In the genomic region with DNA sequence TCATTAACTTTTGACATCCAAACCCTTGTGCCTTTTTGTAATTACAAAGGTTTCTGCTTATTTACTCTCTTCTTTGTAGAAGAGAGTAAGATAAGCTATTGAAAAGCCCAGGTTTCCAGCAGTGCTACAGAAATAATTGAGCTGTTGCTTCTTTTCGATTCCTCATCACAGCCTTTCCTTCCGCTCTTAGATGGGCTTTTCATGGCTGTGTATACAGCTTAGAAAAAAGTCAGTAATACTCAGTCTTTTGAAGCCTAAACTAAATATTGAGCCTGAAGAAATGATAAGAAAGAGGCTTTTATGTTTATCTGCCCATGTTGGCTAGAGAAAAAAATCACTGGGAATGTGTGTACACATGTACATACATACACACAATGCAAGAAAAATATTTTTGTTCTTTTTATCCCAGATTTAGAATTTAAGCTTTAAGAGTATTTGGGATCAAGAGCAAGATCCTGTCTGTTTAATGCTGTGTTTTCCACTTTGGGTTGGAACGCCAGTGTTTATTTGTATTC, we compare ENCODE assay signal across 1 cellular context.
TF ChIP-seq lines count a peak whose summit lies in the region.

No MANE protein-coding gene starts in this region.

TF ChIP-seq in HepG2, 621 proteins besides CTCF, POLR2A, EP300 and RAD21 (continued from another document and continues in another):
- TF ChIP-seq, protein P1, sequence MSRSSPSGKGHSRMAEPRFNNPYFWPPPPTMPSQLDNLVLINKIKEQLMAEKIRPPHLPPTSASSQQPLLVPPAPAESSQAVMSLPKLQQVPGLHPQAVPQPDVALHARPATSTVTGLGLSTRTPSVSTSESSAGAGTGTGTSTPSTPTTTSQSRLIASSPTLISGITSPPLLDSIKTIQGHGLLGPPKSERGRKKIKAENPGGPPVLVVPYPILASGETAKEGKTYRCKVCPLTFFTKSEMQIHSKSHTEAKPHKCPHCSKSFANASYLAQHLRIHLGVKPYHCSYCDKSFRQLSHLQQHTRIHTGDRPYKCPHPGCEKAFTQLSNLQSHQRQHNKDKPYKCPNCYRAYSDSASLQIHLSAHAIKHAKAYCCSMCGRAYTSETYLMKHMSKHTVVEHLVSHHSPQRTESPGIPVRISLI (CRISPR knock-in tag; IDR thresholded peaks at IDR 0.05; ENCODE audit: borderline replicate concordance), result peak; percentile 98
- TF ChIP-seq SCMH1 (CRISPR knock-in tag; IDR thresholded peaks at IDR 0.05; ENCODE audit: borderline replicate concordance) (no peak), ZFP1 (CRISPR knock-in tag; IDR thresholded peaks at IDR 0.05) (0 out of 2 replicates have a peak, but pooled peaks have one; percentile 50), TBP (CRISPR knock-in tag; IDR thresholded peaks at IDR 0.05) (no peak), ZNF441 (CRISPR knock-in tag; IDR thresholded peaks at IDR 0.05; ENCODE audit: borderline replicate concordance) (0 out of 2 replicates have a peak, but pooled peaks have one; percentile 35), ZNF777 (CRISPR knock-in tag; IDR thresholded peaks at IDR 0.05) (no peak), GLI4 (CRISPR knock-in tag; IDR thresholded peaks at IDR 0.05; ENCODE audit: borderline replicate concordance) (no peak), TOPORS (CRISPR knock-in tag; IDR thresholded peaks at IDR 0.05) (no peak), POLR2AphosphoS5 (IDR thresholded peaks at IDR 0.05; ENCODE audit: low read depth, low read length) (no peak), ZBTB20 (CRISPR knock-in tag; IDR thresholded peaks at IDR 0.05; ENCODE audit: borderline replicate concordance, low read depth) (peak; percentile 67; the same call in 1 of the 2 replicates), MXD4 (CRISPR knock-in tag; IDR thresholded peaks at IDR 0.05) (no peak), RARA (CRISPR knock-in tag; IDR thresholded peaks at IDR 0.05) (peak; percentile 96), ZNF569 (CRISPR knock-in tag; IDR thresholded peaks at IDR 0.05; ENCODE audit: borderline replicate concordance) (no peak), TP53 (CRISPR knock-in tag; conservative IDR thresholded peaks at IDR 0.05) (no peak), ZSCAN30 (CRISPR knock-in tag; IDR thresholded peaks at IDR 0.05) (no peak), SP2 (CRISPR knock-in tag; IDR thresholded peaks at IDR 0.05) (no peak), U2AF1 (optimal IDR thresholded peaks at IDR 0.05; ENCODE audit: low read depth, low read length) (no peak), ONECUT2 (CRISPR knock-in tag; IDR thresholded peaks at IDR 0.05) (0 out of 2 replicates have a peak, but pooled peaks have one; percentile 19), SMAD3 (CRISPR knock-in tag; IDR thresholded peaks at IDR 0.05) (peak; percentile 79; the same call in 1 of the 2 replicates), ZBTB8A (CRISPR knock-in tag; IDR thresholded peaks at IDR 0.05; ENCODE audit: borderline replicate concordance, low read depth) (no peak), ZNF709 (CRISPR knock-in tag; IDR thresholded peaks at IDR 0.05) (no peak), CHCHD3 (CRISPR knock-in tag; IDR thresholded peaks at IDR 0.05) (no peak), NCOA2 (CRISPR knock-in tag; IDR thresholded peaks at IDR 0.05) (peak; percentile 99), ZNF563 (CRISPR knock-in tag; IDR thresholded peaks at IDR 0.05) (no peak), NR2F1 (CRISPR knock-in tag; IDR thresholded peaks at IDR 0.05) (0 out of 4 replicates have a peak, but pooled peaks of 1 of the 2 experiments have one; percentile 30), DMAP1 (CRISPR knock-in tag; IDR thresholded peaks at IDR 0.05) (no peak), HHEX (CRISPR knock-in tag; IDR thresholded peaks at IDR 0.05) (peak; percentile 84), KLF16 (CRISPR knock-in tag; IDR thresholded peaks at IDR 0.05) (peak in 1 of 2 experiments; percentile 68; a peak in 1 of 4 replicates), NCOA5 (CRISPR knock-in tag; IDR thresholded peaks at IDR 0.05) (no peak), YEATS4 (CRISPR knock-in tag; IDR thresholded peaks at IDR 0.05; ENCODE audit: borderline replicate concordance) (no peak)
- TF ChIP-seq, protein P2, sequence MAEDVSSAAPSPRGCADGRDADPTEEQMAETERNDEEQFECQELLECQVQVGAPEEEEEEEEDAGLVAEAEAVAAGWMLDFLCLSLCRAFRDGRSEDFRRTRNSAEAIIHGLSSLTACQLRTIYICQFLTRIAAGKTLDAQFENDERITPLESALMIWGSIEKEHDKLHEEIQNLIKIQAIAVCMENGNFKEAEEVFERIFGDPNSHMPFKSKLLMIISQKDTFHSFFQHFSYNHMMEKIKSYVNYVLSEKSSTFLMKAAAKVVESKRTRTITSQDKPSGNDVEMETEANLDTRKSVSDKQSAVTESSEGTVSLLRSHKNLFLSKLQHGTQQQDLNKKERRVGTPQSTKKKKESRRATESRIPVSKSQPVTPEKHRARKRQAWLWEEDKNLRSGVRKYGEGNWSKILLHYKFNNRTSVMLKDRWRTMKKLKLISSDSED (CRISPR knock-in tag; IDR thresholded peaks at IDR 0.05), result no peak
- TF ChIP-seq, protein P3, sequence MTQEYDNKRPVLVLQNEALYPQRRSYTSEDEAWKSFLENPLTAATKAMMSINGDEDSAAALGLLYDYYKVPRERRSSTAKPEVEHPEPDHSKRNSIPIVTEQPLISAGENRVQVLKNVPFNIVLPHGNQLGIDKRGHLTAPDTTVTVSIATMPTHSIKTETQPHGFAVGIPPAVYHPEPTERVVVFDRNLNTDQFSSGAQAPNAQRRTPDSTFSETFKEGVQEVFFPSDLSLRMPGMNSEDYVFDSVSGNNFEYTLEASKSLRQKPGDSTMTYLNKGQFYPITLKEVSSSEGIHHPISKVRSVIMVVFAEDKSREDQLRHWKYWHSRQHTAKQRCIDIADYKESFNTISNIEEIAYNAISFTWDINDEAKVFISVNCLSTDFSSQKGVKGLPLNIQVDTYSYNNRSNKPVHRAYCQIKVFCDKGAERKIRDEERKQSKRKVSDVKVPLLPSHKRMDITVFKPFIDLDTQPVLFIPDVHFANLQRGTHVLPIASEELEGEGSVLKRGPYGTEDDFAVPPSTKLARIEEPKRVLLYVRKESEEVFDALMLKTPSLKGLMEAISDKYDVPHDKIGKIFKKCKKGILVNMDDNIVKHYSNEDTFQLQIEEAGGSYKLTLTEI (CRISPR knock-in tag; conservative IDR thresholded peaks at IDR 0.05), result no peak
- TF ChIP-seq, protein P4, sequence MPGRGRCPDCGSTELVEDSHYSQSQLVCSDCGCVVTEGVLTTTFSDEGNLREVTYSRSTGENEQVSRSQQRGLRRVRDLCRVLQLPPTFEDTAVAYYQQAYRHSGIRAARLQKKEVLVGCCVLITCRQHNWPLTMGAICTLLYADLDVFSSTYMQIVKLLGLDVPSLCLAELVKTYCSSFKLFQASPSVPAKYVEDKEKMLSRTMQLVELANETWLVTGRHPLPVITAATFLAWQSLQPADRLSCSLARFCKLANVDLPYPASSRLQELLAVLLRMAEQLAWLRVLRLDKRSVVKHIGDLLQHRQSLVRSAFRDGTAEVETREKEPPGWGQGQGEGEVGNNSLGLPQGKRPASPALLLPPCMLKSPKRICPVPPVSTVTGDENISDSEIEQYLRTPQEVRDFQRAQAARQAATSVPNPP (CRISPR knock-in tag; IDR thresholded peaks at IDR 0.05), result no peak
- TF ChIP-seq, protein P5, sequence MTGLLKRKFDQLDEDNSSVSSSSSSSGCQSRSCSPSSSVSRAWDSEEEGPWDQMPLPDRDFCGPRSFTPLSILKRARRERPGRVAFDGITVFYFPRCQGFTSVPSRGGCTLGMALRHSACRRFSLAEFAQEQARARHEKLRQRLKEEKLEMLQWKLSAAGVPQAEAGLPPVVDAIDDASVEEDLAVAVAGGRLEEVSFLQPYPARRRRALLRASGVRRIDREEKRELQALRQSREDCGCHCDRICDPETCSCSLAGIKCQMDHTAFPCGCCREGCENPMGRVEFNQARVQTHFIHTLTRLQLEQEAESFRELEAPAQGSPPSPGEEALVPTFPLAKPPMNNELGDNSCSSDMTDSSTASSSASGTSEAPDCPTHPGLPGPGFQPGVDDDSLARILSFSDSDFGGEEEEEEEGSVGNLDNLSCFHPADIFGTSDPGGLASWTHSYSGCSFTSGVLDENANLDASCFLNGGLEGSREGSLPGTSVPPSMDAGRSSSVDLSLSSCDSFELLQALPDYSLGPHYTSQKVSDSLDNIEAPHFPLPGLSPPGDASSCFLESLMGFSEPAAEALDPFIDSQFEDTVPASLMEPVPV (CRISPR knock-in tag; IDR thresholded peaks at IDR 0.05), result no peak
- TF ChIP-seq, protein P6, sequence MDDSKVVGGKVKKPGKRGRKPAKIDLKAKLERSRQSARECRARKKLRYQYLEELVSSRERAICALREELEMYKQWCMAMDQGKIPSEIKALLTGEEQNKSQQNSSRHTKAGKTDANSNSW (CRISPR knock-in tag; IDR thresholded peaks at IDR 0.05; ENCODE audit: borderline replicate concordance), result no peak
- TF ChIP-seq, protein P7, sequence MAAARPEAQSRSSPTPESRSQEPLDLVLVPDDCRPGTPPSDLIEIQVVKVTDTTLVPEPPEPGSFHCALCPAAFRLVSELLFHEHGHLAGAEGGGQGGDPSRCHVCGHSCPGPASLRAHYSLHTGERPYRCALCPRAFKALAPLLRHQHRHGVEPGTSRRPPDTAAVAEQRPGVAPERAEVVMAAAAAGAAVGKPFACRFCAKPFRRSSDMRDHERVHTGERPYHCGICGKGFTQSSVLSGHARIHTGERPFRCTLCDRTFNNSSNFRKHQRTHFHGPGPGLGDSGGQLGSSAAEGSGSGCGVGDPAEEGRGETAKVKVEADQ (CRISPR knock-in tag; IDR thresholded peaks at IDR 0.05; ENCODE audit: borderline replicate concordance), result no peak
- TF ChIP-seq, protein P8, sequence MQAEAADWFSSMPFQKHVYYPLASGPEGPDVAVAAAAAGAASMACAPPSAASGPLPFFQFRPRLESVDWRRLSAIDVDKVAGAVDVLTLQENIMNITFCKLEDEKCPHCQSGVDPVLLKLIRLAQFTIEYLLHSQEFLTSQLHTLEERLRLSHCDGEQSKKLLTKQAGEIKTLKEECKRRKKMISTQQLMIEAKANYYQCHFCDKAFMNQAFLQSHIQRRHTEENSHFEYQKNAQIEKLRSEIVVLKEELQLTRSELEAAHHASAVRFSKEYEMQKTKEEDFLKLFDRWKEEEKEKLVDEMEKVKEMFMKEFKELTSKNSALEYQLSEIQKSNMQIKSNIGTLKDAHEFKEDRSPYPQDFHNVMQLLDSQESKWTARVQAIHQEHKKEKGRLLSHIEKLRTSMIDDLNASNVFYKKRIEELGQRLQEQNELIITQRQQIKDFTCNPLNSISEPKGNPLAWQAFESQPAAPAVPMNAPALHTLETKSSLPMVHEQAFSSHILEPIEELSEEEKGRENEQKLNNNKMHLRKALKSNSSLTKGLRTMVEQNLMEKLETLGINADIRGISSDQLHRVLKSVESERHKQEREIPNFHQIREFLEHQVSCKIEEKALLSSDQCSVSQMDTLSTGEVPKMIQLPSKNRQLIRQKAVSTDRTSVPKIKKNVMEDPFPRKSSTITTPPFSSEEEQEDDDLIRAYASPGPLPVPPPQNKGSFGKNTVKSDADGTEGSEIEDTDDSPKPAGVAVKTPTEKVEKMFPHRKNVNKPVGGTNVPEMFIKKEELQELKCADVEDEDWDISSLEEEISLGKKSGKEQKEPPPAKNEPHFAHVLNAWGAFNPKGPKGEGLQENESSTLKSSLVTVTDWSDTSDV (CRISPR knock-in tag; IDR thresholded peaks at IDR 0.05), result no peak
- TF ChIP-seq, protein P9, sequence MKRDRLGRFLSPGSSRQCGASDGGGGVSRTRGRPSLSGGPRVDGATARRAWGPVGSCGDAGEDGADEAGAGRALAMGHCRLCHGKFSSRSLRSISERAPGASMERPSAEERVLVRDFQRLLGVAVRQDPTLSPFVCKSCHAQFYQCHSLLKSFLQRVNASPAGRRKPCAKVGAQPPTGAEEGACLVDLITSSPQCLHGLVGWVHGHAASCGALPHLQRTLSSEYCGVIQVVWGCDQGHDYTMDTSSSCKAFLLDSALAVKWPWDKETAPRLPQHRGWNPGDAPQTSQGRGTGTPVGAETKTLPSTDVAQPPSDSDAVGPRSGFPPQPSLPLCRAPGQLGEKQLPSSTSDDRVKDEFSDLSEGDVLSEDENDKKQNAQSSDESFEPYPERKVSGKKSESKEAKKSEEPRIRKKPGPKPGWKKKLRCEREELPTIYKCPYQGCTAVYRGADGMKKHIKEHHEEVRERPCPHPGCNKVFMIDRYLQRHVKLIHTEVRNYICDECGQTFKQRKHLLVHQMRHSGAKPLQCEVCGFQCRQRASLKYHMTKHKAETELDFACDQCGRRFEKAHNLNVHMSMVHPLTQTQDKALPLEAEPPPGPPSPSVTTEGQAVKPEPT (CRISPR knock-in tag; IDR thresholded peaks at IDR 0.05; ENCODE audit: low read depth), result no peak
- TF ChIP-seq, protein P10, sequence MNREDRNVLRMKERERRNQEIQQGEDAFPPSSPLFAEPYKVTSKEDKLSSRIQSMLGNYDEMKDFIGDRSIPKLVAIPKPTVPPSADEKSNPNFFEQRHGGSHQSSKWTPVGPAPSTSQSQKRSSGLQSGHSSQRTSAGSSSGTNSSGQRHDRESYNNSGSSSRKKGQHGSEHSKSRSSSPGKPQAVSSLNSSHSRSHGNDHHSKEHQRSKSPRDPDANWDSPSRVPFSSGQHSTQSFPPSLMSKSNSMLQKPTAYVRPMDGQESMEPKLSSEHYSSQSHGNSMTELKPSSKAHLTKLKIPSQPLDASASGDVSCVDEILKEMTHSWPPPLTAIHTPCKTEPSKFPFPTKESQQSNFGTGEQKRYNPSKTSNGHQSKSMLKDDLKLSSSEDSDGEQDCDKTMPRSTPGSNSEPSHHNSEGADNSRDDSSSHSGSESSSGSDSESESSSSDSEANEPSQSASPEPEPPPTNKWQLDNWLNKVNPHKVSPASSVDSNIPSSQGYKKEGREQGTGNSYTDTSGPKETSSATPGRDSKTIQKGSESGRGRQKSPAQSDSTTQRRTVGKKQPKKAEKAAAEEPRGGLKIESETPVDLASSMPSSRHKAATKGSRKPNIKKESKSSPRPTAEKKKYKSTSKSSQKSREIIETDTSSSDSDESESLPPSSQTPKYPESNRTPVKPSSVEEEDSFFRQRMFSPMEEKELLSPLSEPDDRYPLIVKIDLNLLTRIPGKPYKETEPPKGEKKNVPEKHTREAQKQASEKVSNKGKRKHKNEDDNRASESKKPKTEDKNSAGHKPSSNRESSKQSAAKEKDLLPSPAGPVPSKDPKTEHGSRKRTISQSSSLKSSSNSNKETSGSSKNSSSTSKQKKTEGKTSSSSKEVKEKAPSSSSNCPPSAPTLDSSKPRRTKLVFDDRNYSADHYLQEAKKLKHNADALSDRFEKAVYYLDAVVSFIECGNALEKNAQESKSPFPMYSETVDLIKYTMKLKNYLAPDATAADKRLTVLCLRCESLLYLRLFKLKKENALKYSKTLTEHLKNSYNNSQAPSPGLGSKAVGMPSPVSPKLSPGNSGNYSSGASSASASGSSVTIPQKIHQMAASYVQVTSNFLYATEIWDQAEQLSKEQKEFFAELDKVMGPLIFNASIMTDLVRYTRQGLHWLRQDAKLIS (CRISPR knock-in tag; IDR thresholded peaks at IDR 0.05), result no peak
- TF ChIP-seq, protein P11, sequence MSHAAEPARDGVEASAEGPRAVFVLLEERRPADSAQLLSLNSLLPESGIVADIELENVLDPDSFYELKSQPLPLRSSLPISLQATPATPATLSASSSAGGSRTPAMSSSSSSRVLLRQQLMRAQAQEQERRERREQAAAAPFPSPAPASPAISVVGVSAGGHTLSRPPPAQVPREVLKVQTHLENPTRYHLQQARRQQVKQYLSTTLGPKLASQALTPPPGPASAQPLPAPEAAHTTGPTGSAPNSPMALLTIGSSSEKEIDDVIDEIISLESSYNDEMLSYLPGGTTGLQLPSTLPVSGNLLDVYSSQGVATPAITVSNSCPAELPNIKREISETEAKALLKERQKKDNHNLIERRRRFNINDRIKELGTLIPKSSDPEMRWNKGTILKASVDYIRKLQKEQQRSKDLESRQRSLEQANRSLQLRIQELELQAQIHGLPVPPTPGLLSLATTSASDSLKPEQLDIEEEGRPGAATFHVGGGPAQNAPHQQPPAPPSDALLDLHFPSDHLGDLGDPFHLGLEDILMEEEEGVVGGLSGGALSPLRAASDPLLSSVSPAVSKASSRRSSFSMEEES (CRISPR knock-in tag; IDR thresholded peaks at IDR 0.05), result peak; percentile 71; the same call in 1 of the 2 replicates
